ENCODE assay signal across 9 cellular contexts in the genomic region with DNA sequence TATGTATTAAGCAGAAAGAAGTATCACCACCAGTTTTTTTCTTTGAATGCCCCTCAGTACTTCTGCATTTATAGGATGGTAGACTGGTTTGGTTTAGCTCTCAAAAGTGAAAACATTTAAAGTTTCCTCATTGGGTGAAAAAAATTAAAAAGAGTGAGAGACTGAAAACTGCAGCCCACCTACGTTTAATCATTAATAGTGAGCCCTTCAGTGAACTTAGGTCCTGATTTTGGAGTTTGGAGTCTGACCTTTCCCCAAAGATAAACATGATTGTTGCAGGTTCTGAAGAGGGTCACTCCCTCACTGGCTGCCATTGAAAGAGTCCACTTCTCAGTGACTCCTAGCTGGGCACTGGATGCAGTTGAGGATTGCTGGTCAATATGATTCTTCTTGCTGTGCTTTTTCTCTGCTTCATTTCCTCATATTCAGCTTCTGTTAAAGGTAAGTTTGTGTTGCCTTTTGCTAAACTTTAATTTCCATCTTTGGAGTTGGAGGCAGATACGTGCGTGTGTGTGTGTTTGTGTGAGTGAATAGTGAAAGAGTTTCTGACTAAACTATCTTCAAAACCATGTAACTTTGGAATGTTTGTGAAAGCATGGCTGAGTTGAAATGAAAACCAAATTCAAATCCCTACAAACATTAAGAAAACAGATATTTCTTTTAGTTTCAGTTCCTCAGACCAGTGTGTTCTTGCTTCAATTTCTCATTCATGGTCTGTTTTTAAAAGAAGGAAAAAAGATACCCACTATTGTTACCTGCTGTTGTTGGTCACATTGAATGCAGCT. TPM values are rescaled to one million over a fixed set of nuclear protein-coding genes. Genes with fewer than 3 reads are reported as not detected.
DNase-seq lines count a peak whose midpoint lies in the region; ATAC-seq, FAIRE-seq and TF ChIP-seq lines count a peak whose summit lies in the region.
"Had no signal": no experiment of that assay in that cellular context is flagged by ENCODE, and none has a peak within 500 bp of the region (broad histone marks: within the 10 kb centered on the region; RNA-seq: fewer than 3 reads in every experiment).

A gene (plus strand): TSS at position 295 of the 785 bp plus-strand sequence. CDS start 86 bp downstream, at position 381.

- H3K36me3 ChIP-seq in right lobe of liver: no peaks in the 10 kb centered on the region
- H3K36me3 ChIP-seq in stomach: no peaks in the 10 kb centered on the region

- intact Hi-C loops in right lobe of liver (cut with DNase I): no loop called here
- intact Hi-C loops in Right ventricle myocardium inferior (cut with DNase I): no loop called here
- intact Hi-C loops in stomach (cut with DNase I; ENCODE audit: low total_unique reads): no loop called here

- H3K4me1 ChIP-seq in right lobe of liver: peaks cover 0 to 32% (median 5%) of the 10 kb centered on the region in 4 donors
- H3K4me1 ChIP-seq in stomach: peaks cover 0 to 3% (median 0%) of the 10 kb centered on the region in 4 donors

- peak within 1 kb of the TSS; percentile 67 to 77 (median 75) for H3K27ac ChIP-seq in right lobe of liver
- peak within 1 kb of the TSS in 1 of 5 donors; percentile 52 for H3K27ac ChIP-seq in stomach

- FAIRE-seq in HTR-8/SVneo (lab: Jason Lieb, UNC): no peak

- DNase-seq in right lobe of liver (peak in 2 of 3 donors; percentile 58 to 79), Right ventricle myocardium inferior (ENCODE audit: missing footprints) (no peak), stomach (no peak), HTR-8/SVneo (ENCODE audit: insufficient read length, low spot score) (no peak), globus pallidus (ENCODE audit: low spot score) (no peak)
- DNase-seq: T-helper 2 cell had no signal

- H3K9me3 ChIP-seq in right lobe of liver (no peaks in the 10 kb centered on the region), stomach (no peaks in the 10 kb centered on the region)

- ATAC-seq in GM18511 (IDR thresholded peaks at IDR 0.05; ENCODE audit: unreplicated experiment) (peak; percentile 83), GM21825 (IDR thresholded peaks at IDR 0.05; ENCODE audit: unreplicated experiment) (peak; percentile 87), HG03565 (IDR thresholded peaks at IDR 0.05; ENCODE audit: unreplicated experiment) (peak; percentile 88), right lobe of liver (peak; percentile 81 to 93 (median 86)), Right ventricle myocardium inferior (no peak)

- peak; percentile 82 for TF ChIP-seq POLR2A in right lobe of liver (IDR thresholded peaks at IDR 0.05)
- TF ChIP-seq POLR2A in stomach (IDR thresholded peaks at IDR 0.05): no peak

- 24% methylated on average over 3 of the region's 3 CpGs for WGBS in right lobe of liver (ENCODE audit: insufficient coverage, low coverage, low lambda C conversion rate, missing lambda C conversion rate)
- 40 to 58% (median 49%) methylated on average over 3 of the region's 3 CpGs for whole genome bisulfite sequencing in stomach, 5 donors

- no peak for TF ChIP-seq EP300 in stomach (IDR thresholded peaks at IDR 0.05)

- no peaks in the 10 kb centered on the region for H3K27me3 ChIP-seq in right lobe of liver
- no peaks in the 10 kb centered on the region for H3K27me3 ChIP-seq in stomach

- H3K4me3 ChIP-seq in right lobe of liver (peak within 1 kb of the TSS; percentile 15 to 64 (median 58)), stomach (no peak within 1 kb of the TSS)

- TF ChIP-seq CTCF in right lobe of liver (IDR thresholded peaks at IDR 0.05) (no peak), stomach (IDR thresholded peaks at IDR 0.05) (no peak)

RNA-seq across cellular contexts. Expression of the gene that starts here (rescaled TPM):
- total RNA-seq in right lobe of liver (100 to 1,000 TPM in 4 of 6 experiments, 10 to 100 TPM in 2; 91.6 to 134 (median 112) TPM), Right ventricle myocardium inferior (3.9 TPM), stomach (10 to 100 TPM in 1 of 5 donors, under 1 TPM in 1, not detected in 3; 0.89 to 39.1 TPM)
- under 1 TPM in 2 of 3 donors, not detected in 1; 0.05 to 0.12 TPM for polyA plus RNA-seq in stomach

Comparison
In these comparisons a context has a peak if more than half of its experiments do, and no peak if none do; other contexts are left out.
1. DNase-seq: peak in right lobe of liver (2 of 3); none in Right ventricle myocardium inferior (single experiment), stomach (single experiment), HTR-8/SVneo (single experiment) and globus pallidus (single experiment).
2. H3K4me3 ChIP-seq: peak in right lobe of liver (3 of 3); none in stomach (0 of 4).